ENCODE assay signal across 1 cellular context in genomic region chr11:349270-349954, GRCh38. TPM values are rescaled to one million over a fixed set of nuclear protein-coding genes. Genes with fewer than 3 reads are reported as not detected.
"Had no signal": no experiment of that assay in that cellular context is flagged by ENCODE, and none has a peak within 500 bp of the region (broad histone marks: within the 10 kb centered on the region; RNA-seq: fewer than 3 reads in every experiment).

No MANE protein-coding gene starts in this region.

RNA-seq across cellular contexts. Expression of gene PKP3, which starts 44.6 kb away (rescaled TPM):
- total RNA-seq: T-helper 17 cell had no signal
